ENCODE assay signal across 8 cellular contexts in genomic region chr18:46073474-46074331, GRCh38. TPM values are rescaled to one million over a fixed set of nuclear protein-coding genes. Genes with fewer than 3 reads are reported as not detected.
DNase-seq lines count a peak whose midpoint lies in the region; ATAC-seq, FAIRE-seq and TF ChIP-seq lines count a peak whose summit lies in the region.

No MANE protein-coding gene starts in this region.

- H3K36me3 ChIP-seq in mammary epithelial cell (ENCODE audit: insufficient read depth, low read length) (peaks cover 4% of the 10 kb centered on the region), keratinocyte (ENCODE audit: control insufficient read depth in 2 of 2, extremely low read depth in 1 of 2, insufficient read depth in 2 of 2, low read length in 2 of 2) (peaks cover 4 to 5% of the 10 kb centered on the region in 2 experiments)

- DNase-seq in ACHN (peak; percentile 71), NCI-H1417 treated with DMSO at 0.1 percent for 48 hours (lab: John Stamatoyannopoulos, UW) (peak; percentile 20), T follicular helper cell (ENCODE audit: low read depth) (peak; percentile 29), mammary epithelial cell (peak; percentile 63), keratinocyte (ENCODE audit: low read depth, low spot score) (no peak)
- DNase-seq in stimulated activated CD4-positive, alpha-beta T cell treated with anti-CD3 and anti-CD28 coated beads, TNF-alpha, amount 100 ng/mL, for 24 hours (ENCODE audit: low read depth in 3 of 3): peak; percentile 27 to 55 (median 32)

- H3K4me3 ChIP-seq in mammary epithelial cell (replicated peaks in 1 of 3; ENCODE audit: insufficient read depth in 1 of 3, low read depth in 2 of 3, low read length in 3 of 3) (no peak overlapping the region), keratinocyte (ENCODE audit: control insufficient read depth in 2 of 3, extremely low read depth in 1 of 3, insufficient read depth in 2 of 3, low read depth in 1 of 3, low read length in 3 of 3) (no peak overlapping the region)

- WGBS in mammary epithelial cell (ENCODE audit: low coverage, missing lambda C conversion rate): 28% methylated on average over 9 of the region's 9 CpGs

- in situ Hi-C loops in ACHN (cut with HindIII; ENCODE audit: low pct_ligation_motif_present, low pct_unique_long_range_greater_than_20kb, low sequenced_read_pairs): no loop called here
- in situ Hi-C loops in mammary epithelial cell (cut with MboI; ENCODE audit: low sequenced_read_pairs in 2 of 2): loop anchor here in 1 of 2 donors (10.0 kb wide), 3 partner anchors 109 to 409 kb away; partner anchors contain the start of gene EPG5

- H3K9ac ChIP-seq in mammary epithelial cell (ENCODE audit: insufficient read depth, low read length) (no peak overlapping the region), keratinocyte (ENCODE audit: control insufficient read depth, extremely low read depth, insufficient read depth, low read length) (no peak overlapping the region)

- H3K9me1 ChIP-seq in keratinocyte (ENCODE audit: control insufficient read depth, extremely low read depth, insufficient read depth, low read length): no peaks in the 10 kb centered on the region

- H3K27ac ChIP-seq in mammary epithelial cell (ENCODE audit: insufficient read depth, low read depth, low read length) (no peak overlapping the region), keratinocyte (ENCODE audit: control insufficient read depth, insufficient read depth, low read length) (no peak overlapping the region)

- peak; percentile 82 for FAIRE-seq in keratinocyte (lab: Jason Lieb, UNC)

- H4K20me1 ChIP-seq in mammary epithelial cell (ENCODE audit: insufficient read depth, low read length): no peaks in the 10 kb centered on the region
- H4K20me1 ChIP-seq in keratinocyte (ENCODE audit: control insufficient read depth, extremely low read depth, insufficient read depth, low read length): no peaks in the 10 kb centered on the region

- no peaks in the 10 kb centered on the region for H3K9me3 ChIP-seq in mammary epithelial cell (replicated peaks; ENCODE audit: insufficient read depth, low read length)
- H3K9me3 ChIP-seq in keratinocyte (ENCODE audit: control insufficient read depth, low read depth, low read length): no peaks in the 10 kb centered on the region

- dilution Hi-C loops in mammary epithelial cell (cut with HindIII; ENCODE audit: low sequenced_read_pairs): no loop called here
- dilution Hi-C loops in keratinocyte (cut with MboI; ENCODE audit: extremely low pct_ligation_motif_present, low sequenced_read_pairs): no loop called here

- peak; percentile 57 for TF ChIP-seq CTCF in GM12872 (IDR thresholded peaks at IDR 0.05; ENCODE audit: insufficient read depth, low read depth, low read length)
- TF ChIP-seq CTCF in mammary epithelial cell (conservative IDR thresholded peaks at IDR 0.05 in 1 of 2, IDR thresholded peaks at IDR 0.05 in 1 of 2; ENCODE audit: extremely low read depth in 1 of 2, insufficient read depth in 1 of 2, low read depth in 1 of 2, low read length in 2 of 2): peak; percentile 54 to 66
- TF ChIP-seq CTCF in keratinocyte (optimal IDR thresholded peaks at IDR 0.05 in 1 of 3, IDR thresholded peaks at IDR 0.05 in 1 of 3, conservative IDR thresholded peaks at IDR 0.05 in 1 of 3; ENCODE audit: extremely low read depth in 1 of 3, insufficient read depth in 2 of 3, low read length in 3 of 3): peak; percentile 30 to 59 (median 56)

- H3K4me2 ChIP-seq in mammary epithelial cell (ENCODE audit: insufficient read depth, low read depth, low read length) (no peak overlapping the region), keratinocyte (ENCODE audit: control insufficient read depth, extremely low read depth, insufficient read depth, low read depth, low read length) (no peak overlapping the region)

- CTCF ChIA-PET in mammary epithelial cell (lab: Charles Lee; ENCODE audit: low non-redundant PET): interaction anchor here (0.7 to 1.2 kb wide), 2 partner anchors 99 to 194 kb away, joined by 5 read pairs; no protein-coding TSS in a partner anchor

- H2AFZ ChIP-seq in mammary epithelial cell (ENCODE audit: low read depth, low read length) (no peak overlapping the region), keratinocyte (ENCODE audit: control insufficient read depth, low read length) (no peak overlapping the region)

- BruUV-seq in mammary epithelial cell (replicated peaks; lab: Mats Ljungman, UMichigan): no TSS peak

- H3K27me3 ChIP-seq in mammary epithelial cell (ENCODE audit: insufficient read depth, low read length) (no peaks in the 10 kb centered on the region), keratinocyte (ENCODE audit: control insufficient read depth, extremely low read depth, insufficient read depth, low read length) (no peaks in the 10 kb centered on the region)

- H3K4me1 ChIP-seq in mammary epithelial cell (ENCODE audit: insufficient read depth, low read length) (peaks cover 17% of the 10 kb centered on the region), keratinocyte (ENCODE audit: control insufficient read depth, extremely low read depth, insufficient read depth, low read length) (peaks cover 29% of the 10 kb centered on the region)

- ATAC-seq in HG03139 (IDR thresholded peaks at IDR 0.05; ENCODE audit: unreplicated experiment): no peak

- H3K79me2 ChIP-seq in mammary epithelial cell (ENCODE audit: insufficient read depth, low read length) (peaks cover 28% of the 10 kb centered on the region), keratinocyte (ENCODE audit: control insufficient read depth, insufficient read depth, low read length) (peaks cover 23% of the 10 kb centered on the region)

- intact Hi-C loops in mammary epithelial cell (cut with micrococcal nuclease): loop anchor here (1.0 to 5.0 kb wide), 6 partner anchors 45 to 408 kb away; no protein-coding TSS in a partner anchor

RNA-seq across cellular contexts. Expression of gene PSTPIP2, which starts 1.6 kb away (rescaled TPM):
- 10 to 100 TPM; 33.2 to 33.7 TPM for total RNA-seq in mammary epithelial cell
- 27.2 TPM for polyA plus RNA-seq in mammary epithelial cell
- 21.2 TPM for polyA minus RNA-seq in mammary epithelial cell
- 15.4 to 30.8 TPM (median 27.3 TPM) in 3 replicates for polyA plus RNA-seq in keratinocyte
- 40.5 TPM for polyA plus RNA-seq in keratinocyte (2011; ENCODE audit: low read depth)
- 18.2 and 30.9 TPM in 2 replicates for polyA plus RNA-seq in keratinocyte (2011; cell fraction: cytosol; rRNA removed)
- 22.3 and 24.0 TPM in 2 replicates for polyA plus RNA-seq in keratinocyte (2011; cell fraction: nucleus; rRNA removed)
- 12.7 and 20.7 TPM in 2 replicates for polyA plus RNA-seq in keratinocyte (2012; ENCODE audit: low replicate concordance)
- polyA minus RNA-seq in keratinocyte: 13.2 to 21.0 TPM (median 18.3 TPM) in 3 replicates
- polyA minus RNA-seq in keratinocyte (2011; cell fraction: cytosol; rRNA and poly(A)+ RNA removed): 29.9 TPM
- 11.1 and 19.5 TPM in 2 replicates for polyA minus RNA-seq in keratinocyte (2011; cell fraction: nucleus; rRNA and poly(A)+ RNA removed)

RNA-seq across cellular contexts. Expression of gene ATP5F1A, which starts 24.4 kb away (rescaled TPM):
- total RNA-seq in mammary epithelial cell: 100 to 1,000 TPM; 345 to 516 TPM
- polyA plus RNA-seq in mammary epithelial cell (569 TPM), keratinocyte (436 to 621 TPM (median 512 TPM) in 3 replicates)
- polyA minus RNA-seq in mammary epithelial cell (555 TPM), keratinocyte (310 to 695 TPM (median 626 TPM) in 3 replicates)
- 295 TPM for polyA plus RNA-seq in keratinocyte (2011; ENCODE audit: low read depth)
- 509 and 540 TPM in 2 replicates for polyA plus RNA-seq in keratinocyte (2011; cell fraction: cytosol; rRNA removed)
- polyA plus RNA-seq in keratinocyte (2011; cell fraction: nucleus; rRNA removed): 438 and 582 TPM in 2 replicates
- polyA plus RNA-seq in keratinocyte (2012; ENCODE audit: low replicate concordance): 282 and 369 TPM in 2 replicates
- 576 TPM for polyA minus RNA-seq in keratinocyte (2011; cell fraction: cytosol; rRNA and poly(A)+ RNA removed)
- 152 and 249 TPM in 2 replicates for polyA minus RNA-seq in keratinocyte (2011; cell fraction: nucleus; rRNA and poly(A)+ RNA removed)

RNA-seq across cellular contexts. Expression of gene HAUS1, which starts 30.5 kb away (rescaled TPM):
- 10 to 100 TPM; 12.3 to 26.3 TPM for total RNA-seq in mammary epithelial cell
- polyA plus RNA-seq in mammary epithelial cell: 47.8 TPM
- polyA minus RNA-seq in mammary epithelial cell: 25.0 TPM
- polyA plus RNA-seq in keratinocyte: 15.6 to 39.7 TPM (median 39.5 TPM) in 3 replicates
- polyA plus RNA-seq in keratinocyte (2011; ENCODE audit: low read depth): 17.0 TPM
- 20.8 and 32.5 TPM in 2 replicates for polyA plus RNA-seq in keratinocyte (2011; cell fraction: cytosol; rRNA removed)
- 11.6 and 12.3 TPM in 2 replicates for polyA plus RNA-seq in keratinocyte (2011; cell fraction: nucleus; rRNA removed)
- polyA plus RNA-seq in keratinocyte (2012; ENCODE audit: low replicate concordance): 6.6 and 19.4 TPM in 2 replicates
- polyA minus RNA-seq in keratinocyte: 2.1 to 8.8 TPM (median 3.7 TPM) in 3 replicates
- 8.1 TPM for polyA minus RNA-seq in keratinocyte (2011; cell fraction: cytosol; rRNA and poly(A)+ RNA removed)
- 1.9 and 7.8 TPM in 2 replicates for polyA minus RNA-seq in keratinocyte (2011; cell fraction: nucleus; rRNA and poly(A)+ RNA removed)
